In the genomic region with DNA sequence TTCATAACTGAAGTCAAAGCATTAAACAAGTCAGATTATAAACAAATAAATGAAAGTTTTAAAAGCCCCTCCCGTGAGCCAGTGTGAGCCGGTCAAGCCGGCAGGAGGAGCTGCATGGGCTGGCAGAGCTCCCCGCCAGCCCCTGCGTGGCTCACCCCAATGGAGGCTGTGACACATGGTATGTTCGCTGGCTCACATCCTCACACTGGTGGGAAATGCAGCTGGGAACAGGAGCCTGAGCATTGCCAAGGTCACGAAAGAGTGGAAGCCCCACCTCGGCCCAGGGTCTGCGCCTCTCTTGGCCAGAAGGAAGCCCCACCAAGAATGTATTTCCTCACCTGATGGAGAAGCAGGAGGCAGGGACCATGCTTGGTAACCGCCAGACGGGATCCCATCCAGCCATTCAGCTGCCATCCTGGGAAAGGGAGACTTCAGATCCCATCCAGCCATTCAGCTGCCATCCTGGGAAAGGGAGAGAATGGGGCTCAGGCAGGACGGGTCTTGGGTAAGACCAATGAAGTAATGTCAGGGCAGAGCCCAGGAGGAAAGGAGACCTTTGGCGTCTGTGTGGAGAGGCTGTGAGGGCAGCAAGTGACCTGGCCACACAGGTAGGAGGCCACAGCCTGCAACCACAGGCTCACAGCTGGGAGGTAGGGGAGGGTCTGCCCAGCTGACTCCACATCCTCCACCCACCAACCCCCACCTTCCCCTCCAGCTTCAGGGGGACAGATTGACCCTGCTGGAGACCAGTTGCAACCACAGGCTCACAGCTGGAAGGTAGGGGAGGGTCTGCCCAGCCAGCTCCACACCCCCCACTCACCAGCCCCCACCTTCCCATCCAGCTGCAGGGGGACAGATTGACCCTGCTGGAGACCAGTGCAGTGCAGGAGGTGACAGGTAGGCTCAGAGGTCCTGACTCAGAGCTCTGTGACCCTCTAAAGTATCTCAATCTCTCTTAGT, we compare ENCODE assay signal across 21 cellular contexts.
DNase-seq lines count a peak whose midpoint lies in the region; ATAC-seq, FAIRE-seq and TF ChIP-seq lines count a peak whose summit lies in the region.
"Had no signal": no experiment of that assay in that cellular context is flagged by ENCODE, and none has a peak within 500 bp of the region (broad histone marks: within the 10 kb centered on the region; RNA-seq: fewer than 3 reads in every experiment).

No MANE protein-coding gene starts in this region.

- H3K14ac ChIP-seq in H1 (ENCODE audit: insufficient read length) (no peak overlapping the region), trophoblast cell (ENCODE audit: low read length) (no peak overlapping the region)

- H2BK120ac ChIP-seq in H1 (replicated peaks; ENCODE audit: low read depth, low read length), result no peak overlapping the region
- no peak overlapping the region for H2BK120ac ChIP-seq in trophoblast cell (ENCODE audit: insufficient read depth, low read length, poor library complexity)

- H3K9me3 ChIP-seq in H1 (ENCODE audit: insufficient read depth in 2 of 2, low read depth in 1 of 2, low read length in 1 of 2) (no peaks in the 10 kb centered on the region), trophoblast cell (ENCODE audit: insufficient read depth, low read depth, low read length) (peaks cover under 1% of the 10 kb centered on the region), tibial nerve (peaks cover 0 to 13% (median 0%) of the 10 kb centered on the region in 4 donors)
- H3K9me3 ChIP-seq: Caco-2, HAP-1, MG63 had no signal

- H2BK12ac ChIP-seq in H1 (ENCODE audit: low read depth, low read length) (no peak overlapping the region; the same call in 1 of the 2 replicates), trophoblast cell (ENCODE audit: low read length) (no peak overlapping the region)

- CTCF ChIA-PET in activated CD8-positive, alpha-beta memory T cell treated with anti-CD3 and anti-CD28 coated beads, Interleukin-2, amount 10 ng/mL, durations not matched to agents 7 days and 5 days (lab: Charles Lee), result no interaction called here
- CTCF ChIA-PET in H1 (lab: Charles Lee; ENCODE audit: partially characterized antibody), result interaction anchor here (1.3 to 2.1 kb wide), 4 partner anchors 12 to 178 kb away, joined by 4 to 6 read pairs (median 4); no protein-coding TSS in a partner anchor

- 90% methylated on average over 13 of the region's 13 CpGs; no CpG with 5 or more reads in 1 of the 2 experiments for WGBS in H1 (ENCODE audit: extremely low coverage in 1 of 2, insufficient coverage in 1 of 2, insufficient read length in 1 of 2, insufficient replicate concordance in 2 of 2, low coverage in 1 of 2, low lambda C conversion rate in 2 of 2, missing lambda C conversion rate in 1 of 2), 2 experiments
- WGBS in trophoblast cell (ENCODE audit: extremely low coverage, insufficient coverage, insufficient read length), result no CpG with 5 or more reads among the region's 13 CpGs
- 85 to 87% methylated on average over 10 to 13 of the region's 13 CpGs for WGBS in tibial nerve, 2 donors

- H2BK5ac ChIP-seq in H1 (ENCODE audit: low read depth, low read length), result no peak overlapping the region
- H2BK5ac ChIP-seq in trophoblast cell (ENCODE audit: low read depth, low read length, poor library complexity), result no peak overlapping the region

- no peaks in the 10 kb centered on the region for H3K36me3 Mint-ChIP-seq in activated CD8-positive, alpha-beta memory T cell treated with anti-CD3 and anti-CD28 coated beads, Interleukin-2, amount 10 ng/mL, durations not matched to agents 7 days and 5 days
- H3K36me3 Mint-ChIP-seq in type B pancreatic cell, result no peaks in the 10 kb centered on the region

- TF ChIP-seq POLR2A in H1 (IDR thresholded peaks at IDR 0.05; ENCODE audit: control extremely low read depth in 1 of 2, low read depth in 2 of 2, low read length in 2 of 2), result no peak
- TF ChIP-seq POLR2A in tibial nerve (IDR thresholded peaks at IDR 0.05), result no peak

- no peak overlapping the region for H3K56ac ChIP-seq in H1 (replicated peaks; ENCODE audit: insufficient read length, low read depth, low read length)

- FAIRE-seq in H1 (lab: Jason Lieb, UNC), result no peak

- H4K91ac ChIP-seq in H1 (replicated peaks; ENCODE audit: insufficient read length, low read length) (no peak overlapping the region), trophoblast cell (ENCODE audit: low read depth, low read length) (no peak overlapping the region)

- H4K8ac ChIP-seq in H1 (ENCODE audit: extremely low read depth, insufficient read depth, low read length), result peak overlapping the region; percentile 60
- no peak overlapping the region for H4K8ac ChIP-seq in trophoblast cell (ENCODE audit: low read depth, low read length)

- H3K23me2 ChIP-seq in H1 (ENCODE audit: low read depth, low read length), result no peaks in the 10 kb centered on the region

- H4K20me1 ChIP-seq in H1 (replicated peaks in 1 of 2; ENCODE audit: control insufficient read depth in 1 of 2, insufficient read depth in 2 of 2, low read length in 2 of 2), result no peaks in the 10 kb centered on the region

- no peak overlapping the region for H3K4ac ChIP-seq in H1 (replicated peaks; ENCODE audit: insufficient read length, low read depth, low read length)
- H3K4ac ChIP-seq in trophoblast cell (ENCODE audit: low read depth, low read length), result no peak overlapping the region

- no peak for ATAC-seq in activated CD8-positive, alpha-beta memory T cell treated with anti-CD3 and anti-CD28 coated beads, Interleukin-2, amount 10 ng/mL, durations not matched to agents 7 days and 5 days
- ATAC-seq: PC-3 had no signal

- peak overlapping the region; percentile 32; the same call in 1 of the 2 replicates for H3K18ac ChIP-seq in H1 (ENCODE audit: extremely low read depth, low read length)
- H3K18ac ChIP-seq in trophoblast cell (ENCODE audit: low read length), result no peak overlapping the region

- H3K9ac ChIP-seq in H1 (replicated peaks in 1 of 4; ENCODE audit: extremely low read depth in 1 of 4, low read depth in 3 of 4, low read length in 3 of 4) (no peak overlapping the region), trophoblast cell (ENCODE audit: low read length) (no peak overlapping the region)

- no peaks in the 10 kb centered on the region; a peak in 1 of 7 replicates for H3K4me1 ChIP-seq in H1 (replicated peaks in 1 of 4; ENCODE audit: control insufficient read depth in 3 of 4, insufficient read depth in 4 of 4, low read length in 3 of 4)
- no peaks in the 10 kb centered on the region for H3K4me1 ChIP-seq in trophoblast cell (ENCODE audit: control insufficient read depth in 1 of 2, insufficient read depth in 2 of 2, low read length in 2 of 2)
- no peaks in the 10 kb centered on the region for H3K4me1 ChIP-seq in tibial nerve
- H3K4me1 ChIP-seq: Caco-2, HAP-1, SJSA1 had no signal

- H3K27ac Mint-ChIP-seq in activated CD8-positive, alpha-beta memory T cell treated with anti-CD3 and anti-CD28 coated beads, Interleukin-2, amount 10 ng/mL, durations not matched to agents 7 days and 5 days, result no peak overlapping the region
- H3K27ac Mint-ChIP-seq in type B pancreatic cell, result no peak overlapping the region
- H3K27ac Mint-ChIP-seq: B cell; CD4-positive, alpha-beta T cell had no signal

- no peak for TF ChIP-seq EP300 in H1 (IDR thresholded peaks at IDR 0.05; ENCODE audit: borderline replicate concordance in 1 of 2, low read depth in 2 of 2, low read length in 2 of 2)
- TF ChIP-seq EP300 in tibial nerve (IDR thresholded peaks at IDR 0.05), result no peak

- TF ChIP-seq RAD21 in H1 (IDR thresholded peaks at IDR 0.05 in 1 of 2, conservative IDR thresholded peaks at IDR 0.05 in 1 of 2; ENCODE audit: low read depth in 2 of 2, low read length in 2 of 2), result no peak

- H3K9me3 Mint-ChIP-seq in activated CD8-positive, alpha-beta memory T cell treated with anti-CD3 and anti-CD28 coated beads, Interleukin-2, amount 10 ng/mL, durations not matched to agents 7 days and 5 days (ENCODE audit: low read depth), result no peaks in the 10 kb centered on the region
- no peaks in the 10 kb centered on the region for H3K9me3 Mint-ChIP-seq in type B pancreatic cell
- H3K9me3 Mint-ChIP-seq: CD4-positive, alpha-beta T cell had no signal

- no peak overlapping the region for H2AK5ac ChIP-seq in H1 (ENCODE audit: low read depth, low read length)
- no peak overlapping the region for H2AK5ac ChIP-seq in trophoblast cell (ENCODE audit: low read length)

- H3K4me3 ChIP-seq in H1 (ENCODE audit: extremely low read depth in 1 of 4, insufficient read depth in 2 of 4, low read depth in 3 of 4, low read length in 4 of 4), result no peak overlapping the region
- peak overlapping the region; percentile 12 for H3K4me3 ChIP-seq in trophoblast cell (ENCODE audit: low read depth, low read length)
- no peak overlapping the region for H3K4me3 ChIP-seq in tibial nerve
- H3K4me3 ChIP-seq: HAP-1, MG63, SJSA1 had no signal

- DNase-seq in activated CD8-positive, alpha-beta memory T cell treated with anti-CD3 and anti-CD28 coated beads, Interleukin-2, amount 10 ng/mL, durations not matched to agents 7 days and 5 days, result peak; percentile 22
- DNase-seq in H1 (ENCODE audit: low read depth in 1 of 2, low spot score in 2 of 2) (no peak), trophoblast cell (no peak), type B pancreatic cell (ENCODE audit: extremely low spot score, unreplicated experiment) (peak; percentile 60), amniotic stem cell (lab: John Stamatoyannopoulos, UW) (no peak), tibial nerve (ENCODE audit: low spot score in 2 of 2) (no peak)
- DNase-seq in NK-92 treated with Interleukin-12 subunit alpha and Interleukin-12 subunit beta, amount 100 ng/mL, for 24 hours (lab: John Stamatoyannopoulos, UW), result no peak
- DNase-seq: Caco-2; CD4-positive, alpha-beta T cell; GF-D8; Kasumi-1; MG63; NCI-H1048; NCI-H1436; NCI-H2029; NCI-H345; NCI-H524 treated with DMSO at 0.1 percent for 48 hours; PC-3 had no signal

- no peak overlapping the region for H3K4me2 ChIP-seq in H1 (ENCODE audit: insufficient read depth in 1 of 2, low read depth in 2 of 2, low read length in 2 of 2)
- H3K4me2 ChIP-seq in trophoblast cell (ENCODE audit: low read length), result no peak overlapping the region

- no peak overlapping the region for H4K12ac ChIP-seq in trophoblast cell (ENCODE audit: low read depth, low read length)

- H3K79me2 ChIP-seq in H1 (ENCODE audit: control insufficient read depth in 1 of 2, insufficient read depth in 2 of 2, low read length in 2 of 2) (no peaks in the 10 kb centered on the region), trophoblast cell (ENCODE audit: control insufficient read depth, insufficient read depth, low read length, poor library complexity) (no peaks in the 10 kb centered on the region)

- no peak overlapping the region for H3K4me3 Mint-ChIP-seq in activated CD8-positive, alpha-beta memory T cell treated with anti-CD3 and anti-CD28 coated beads, Interleukin-2, amount 10 ng/mL, durations not matched to agents 7 days and 5 days
- H3K4me3 Mint-ChIP-seq in type B pancreatic cell, result no peak overlapping the region
- H3K4me3 Mint-ChIP-seq: B cell; CD4-positive, alpha-beta T cell had no signal

- no peaks in the 10 kb centered on the region for H3K27me3 ChIP-seq in H1 (replicated peaks in 1 of 4; ENCODE audit: control insufficient read depth in 3 of 4, extremely low read depth in 1 of 4, insufficient read depth in 3 of 4, low read length in 3 of 4)
- no peaks in the 10 kb centered on the region for H3K27me3 ChIP-seq in trophoblast cell (ENCODE audit: insufficient read depth, low read length)
- H3K27me3 ChIP-seq in tibial nerve, result no peaks in the 10 kb centered on the region
- H3K27me3 ChIP-seq: MG63, SJSA1 had no signal

- no peaks in the 10 kb centered on the region for H3K27me3 Mint-ChIP-seq in activated CD8-positive, alpha-beta memory T cell treated with anti-CD3 and anti-CD28 coated beads, Interleukin-2, amount 10 ng/mL, durations not matched to agents 7 days and 5 days
- H3K27me3 Mint-ChIP-seq in type B pancreatic cell, result no peaks in the 10 kb centered on the region
- H3K27me3 Mint-ChIP-seq: B cell; CD4-positive, alpha-beta T cell had no signal

- H3K27ac ChIP-seq in H1 (ENCODE audit: low read depth, low read length) (no peak overlapping the region), trophoblast cell (ENCODE audit: low read depth, low read length) (no peak overlapping the region), tibial nerve (no peak overlapping the region)
- H3K27ac ChIP-seq: SJSA1 had no signal

- H2AFZ ChIP-seq in H1 (ENCODE audit: low read length), result no peak overlapping the region
- H2AFZ ChIP-seq in trophoblast cell (ENCODE audit: insufficient read depth, low read length, poor library complexity), result no peak overlapping the region

- no peaks in the 10 kb centered on the region for H3K79me1 ChIP-seq in H1 (ENCODE audit: low read depth, low read length)
- H3K79me1 ChIP-seq in trophoblast cell (ENCODE audit: low read length), result no peaks in the 10 kb centered on the region

- H3K23ac ChIP-seq in H1 (ENCODE audit: insufficient read length), result no peak overlapping the region
- no peak overlapping the region for H3K23ac ChIP-seq in trophoblast cell (ENCODE audit: low read length)

- H3K36me3 ChIP-seq in H1 (ENCODE audit: control insufficient read depth in 2 of 4, insufficient read depth in 4 of 4, low read length in 3 of 4) (no peaks in the 10 kb centered on the region), trophoblast cell (ENCODE audit: control insufficient read depth in 1 of 2, insufficient read depth in 2 of 2, low read length in 2 of 2) (no peaks in the 10 kb centered on the region), tibial nerve (no peaks in the 10 kb centered on the region)
- H3K36me3 ChIP-seq: HAP-1, MG63, SJSA1 had no signal

- H2BK20ac ChIP-seq in H1 (ENCODE audit: low read length), result no peak overlapping the region

- H2BK15ac ChIP-seq in H1 (ENCODE audit: low read length), result peak overlapping the region; percentile 72; the same call in 1 of the 2 replicates

- H4K5ac ChIP-seq in H1 (ENCODE audit: insufficient read length, low read depth, low read length), result no peak overlapping the region

- TF ChIP-seq CTCF in H1 (IDR thresholded peaks at IDR 0.05; ENCODE audit: control extremely low read depth in 1 of 3, insufficient read depth in 1 of 3, low read depth in 1 of 3, low read length in 3 of 3) (no peak), type B pancreatic cell (conservative IDR thresholded peaks at IDR 0.05) (no peak), tibial nerve (IDR thresholded peaks at IDR 0.05) (no peak)

- POLR2A ChIA-PET in H1 (lab: Charles Lee; ENCODE audit: partially characterized antibody), result no interaction called here

- no peaks in the 10 kb centered on the region for H3K4me1 Mint-ChIP-seq in activated CD8-positive, alpha-beta memory T cell treated with anti-CD3 and anti-CD28 coated beads, Interleukin-2, amount 10 ng/mL, durations not matched to agents 7 days and 5 days
- no peaks in the 10 kb centered on the region for H3K4me1 Mint-ChIP-seq in type B pancreatic cell (ENCODE audit: unreplicated experiment)
- H3K4me1 Mint-ChIP-seq: B cell had no signal

Comparison
In these comparisons a context has a peak if more than half of its experiments do, and no peak if none do; other contexts are left out.
1. DNase-seq: peak in activated CD8-positive, alpha-beta memory T cell treated with anti-CD3 and anti-CD28 coated beads, Interleukin-2, amount 10 ng/mL, durations not matched to agents 7 days and 5 days (single experiment) and type B pancreatic cell (single experiment); none in H1 (0 of 2), trophoblast cell (0 of 2), amniotic stem cell (single experiment), tibial nerve (0 of 2) and NK-92 treated with Interleukin-12 subunit alpha and Interleukin-12 subunit beta, amount 100 ng/mL, for 24 hours (single experiment).